Comparison of ENCODE assay signal across 34 cellular contexts in the genomic region with DNA sequence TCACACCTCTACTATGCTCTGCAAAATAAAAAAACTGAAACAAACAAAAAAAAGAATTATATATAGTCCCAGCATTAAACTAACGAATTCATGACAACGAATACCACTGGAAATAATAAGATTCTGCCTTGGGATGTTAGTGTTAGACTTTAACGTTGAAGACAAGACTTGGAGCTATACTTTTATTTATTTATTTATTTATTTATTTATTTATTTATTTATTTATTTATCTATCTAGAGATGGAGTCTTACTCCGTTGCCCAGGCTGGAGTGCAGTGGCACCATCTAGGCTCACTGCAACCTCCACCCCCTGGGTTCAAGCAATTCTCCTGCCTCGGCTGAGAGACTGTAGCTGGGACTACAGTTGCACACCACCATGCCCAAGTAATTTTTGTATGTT.
"Had no signal": no experiment of that assay in that cellular context is flagged by ENCODE, and none has a peak within 500 bp of the region (broad histone marks: within the 10 kb centered on the region; RNA-seq: fewer than 3 reads in every experiment).

No MANE protein-coding gene starts in this region.

- DNase-seq: Karpas-422, Kasumi-1, MG63, MM.1S, MV-4-11, NCI-H1048, NCI-H1092, NCI-H1092 treated with DMSO at 0.1 percent for 48 hours, NCI-H1105, NCI-H1105 treated with DMSO at 0.1 percent for 48 hours, NCI-H1417, NCI-H1417 treated with DMSO at 0.1 percent for 48 hours, NCI-H1436, NCI-H1436 treated with DMSO at 0.1 percent for 48 hours, NCI-H146, NCI-H1694, NCI-H1694 treated with DMSO at 0.1 percent for 48 hours, NCI-H187, NCI-H187 treated with DMSO at 0.1 percent for 48 hours, NCI-H1930, NCI-H2029, NCI-H2029 treated with DMSO at 0.1 percent for 48 hours, NCI-H2081, NCI-H2081 treated with DMSO at 0.1 percent for 48 hours, NCI-H2107, NCI-H2171, NCI-H2171 treated with DMSO at 0.1 percent for 48 hours, NCI-H2227 treated with DMSO at 0.1 percent for 48 hours, NCI-H226, NCI-H345, NCI-H446, NCI-H446 treated with DMSO at 0.1 percent for 48 hours, NCI-H510A, NCI-H510A treated with DMSO at 0.1 percent for 48 hours had no signal

- H3K36me3 ChIP-seq: MG63 had no signal

- H3K4me3 ChIP-seq: MG63 had no signal
